ENCODE assay signal across 3 cellular contexts in the genomic region with DNA sequence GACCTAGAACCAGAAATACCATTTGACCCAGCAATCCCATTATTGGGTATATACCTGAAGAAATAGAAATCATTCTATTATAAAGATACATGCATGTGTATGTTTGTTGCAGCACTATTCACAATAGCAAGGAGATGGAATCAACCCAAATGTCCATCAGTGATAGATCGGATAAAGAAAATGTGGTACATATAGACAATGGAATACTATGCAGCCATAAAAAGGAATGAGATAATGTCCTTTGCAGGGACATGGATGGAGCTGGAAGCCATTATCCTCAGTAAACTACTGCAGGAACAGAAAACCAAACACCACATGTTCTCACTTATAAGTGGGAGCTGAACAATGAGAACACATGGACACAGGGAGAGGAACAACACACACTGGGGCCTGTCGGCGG.
DNase-seq lines count a peak whose midpoint lies in the region; ATAC-seq, FAIRE-seq and TF ChIP-seq lines count a peak whose summit lies in the region.
"Not testable (repeated sequence)": the region's sequence is repeated elsewhere in the genome, so short reads cannot be mapped to it uniquely, and the experiment has no call there.

No MANE protein-coding gene starts in this region.

- not testable (repeated sequence) for TF ChIP-seq CTCF in HEK293 (tag by site-specific recombination; IDR thresholded peaks at IDR 0.05); K562 (IDR thresholded peaks at IDR 0.05 in 2 of 3, conservative IDR thresholded peaks at IDR 0.05 in 1 of 3; ENCODE audit: insufficient read depth in 2 of 3, low read depth in 1 of 3, low read length in 3 of 3)

- H3K9me1 ChIP-seq in K562 (ENCODE audit: control insufficient read depth, insufficient read depth, low read length), result not testable (repeated sequence)

- not testable (repeated sequence) for H3K9ac ChIP-seq in K562 (ENCODE audit: insufficient read depth in 1 of 2, low read depth in 2 of 2, low read length in 2 of 2)

- H3K27me3 ChIP-seq in K562 (ENCODE audit: control insufficient read depth in 2 of 2, insufficient read depth in 2 of 2, low read length in 2 of 2), result not testable (repeated sequence)

- CTCF ChIA-PET in HEK293 (lab: Yijun Ruan, JAX); K562 (lab: Yijun Ruan, JAX; ENCODE audit: low intra/inter-chr PET ratio): not testable (repeated sequence)

- not testable (repeated sequence) for H4K20me1 ChIP-seq in K562 (replicated peaks; ENCODE audit: control insufficient read depth, insufficient read depth, low read length)

- TF ChIP-seq POLR2A in K562 (conservative IDR thresholded peaks at IDR 0.05), result not testable (repeated sequence)

- not testable (repeated sequence) for H2AFZ ChIP-seq in K562 (ENCODE audit: low read depth, low read length)

- TF ChIP-seq RAD21 in K562 (CRISPR knock-in tag; conservative IDR thresholded peaks at IDR 0.05 in 1 of 2, IDR thresholded peaks at IDR 0.05 in 1 of 2), result not testable (repeated sequence)

- TF ChIP-seq EP300 in K562 (IDR thresholded peaks at IDR 0.05; ENCODE audit: low read length), result not testable (repeated sequence)

- H3K9me3 ChIP-seq in HEK293 (ENCODE audit: control insufficient read depth, insufficient read depth, low read depth, low read length); K562 (replicated peaks; ENCODE audit: control insufficient read depth, insufficient read depth, low read depth, low read length): not testable (repeated sequence)

- not testable (repeated sequence) for H3K4me2 ChIP-seq in K562 (ENCODE audit: insufficient read depth, low read length)

- intact Hi-C loops in K562 (cut with micrococcal nuclease), result not testable (repeated sequence)

- not testable (repeated sequence) for H3K36me3 ChIP-seq in HEK293 (ENCODE audit: control insufficient read depth in 2 of 2, insufficient read depth in 1 of 2, low read length in 2 of 2); K562 (ENCODE audit: control insufficient read depth, insufficient read depth, low read length)

- 68% methylated on average over 3 of the region's 3 CpGs for WGBS in K562 (ENCODE audit: insufficient coverage, low coverage, missing lambda C conversion rate)

- not testable (repeated sequence) for H3K27ac ChIP-seq in HEK293 (ENCODE audit: extremely low read depth, low read depth, low read length); K562 (ENCODE audit: extremely low read depth, low read depth, low read length)

- BruUV-seq in K562 (replicated peaks; lab: Mats Ljungman, UMichigan), result not testable (repeated sequence)

- not testable (repeated sequence) for FAIRE-seq in K562 (lab: Jason Lieb, UNC)

- H3K79me2 ChIP-seq in K562 (ENCODE audit: control insufficient read depth, insufficient read depth, low read length), result not testable (repeated sequence)

- POLR2A ChIA-PET in HEK293 (lab: Yijun Ruan, JAX); K562 (lab: Yijun Ruan, JAX): not testable (repeated sequence)

- not testable (repeated sequence) for DNase-seq in K562 (ENCODE audit: extremely low read depth in 1 of 4, low spot score in 3 of 4)

- in situ Hi-C loops in K562 (cut with MboI), result not testable (repeated sequence)

- not testable (repeated sequence) for ATAC-seq in SK-N-SH treated with all-trans-retinoic acid at 6 μM for 48 hours, K562

- not testable (repeated sequence) for H3K4me1 ChIP-seq in HEK293 (ENCODE audit: control insufficient read depth, insufficient read depth, low read length); K562 (replicated peaks in 1 of 2; ENCODE audit: control insufficient read depth in 2 of 2, insufficient read depth in 2 of 2, low read length in 2 of 2)

- H3K4me3 ChIP-seq in HEK293 (ENCODE audit: low read depth, low read length); K562: not testable (repeated sequence)

TF ChIP-seq in HEK293, 187 proteins besides CTCF, POLR2A, EP300 and RAD21:
- peak; percentile 88; the same call in 1 of the 2 replicates for TF ChIP-seq ZNF146 (tag by site-specific recombination; IDR thresholded peaks at IDR 0.05)

TF ChIP-seq in SK-N-SH treated with all-trans-retinoic acid at 6 μM for 48 hours, 23 proteins besides CTCF, POLR2A, EP300 and RAD21:
- peak; percentile 93 for TF ChIP-seq ZNF8 (CRISPR knock-in tag; IDR thresholded peaks at IDR 0.05)

TF ChIP-seq in K562, 482 proteins besides CTCF, POLR2A, EP300 and RAD21:
- TF ChIP-seq ZNF146 (CRISPR knock-in tag; IDR thresholded peaks at IDR 0.05; ENCODE audit: unreplicated experiment), result peak; percentile 83
